In the genomic region with DNA sequence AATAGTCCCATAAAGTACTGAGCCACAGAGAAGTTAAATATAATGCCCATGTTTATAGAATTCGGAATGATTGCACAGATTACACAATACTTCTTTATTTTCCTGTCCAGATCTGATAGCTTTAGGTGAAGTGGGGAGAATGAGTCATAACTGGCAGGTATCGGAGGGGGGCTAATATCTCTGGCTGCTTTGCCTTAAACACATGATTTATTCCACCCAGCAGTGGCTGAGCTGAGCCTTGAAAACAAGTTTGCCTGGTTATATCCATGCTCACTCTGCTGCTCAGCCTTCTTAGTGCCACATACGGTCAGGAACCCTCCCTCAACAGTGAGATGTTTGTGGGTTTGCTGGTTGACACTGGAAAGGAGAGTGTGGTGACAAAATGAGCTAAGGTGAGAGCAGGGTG, we compare ENCODE assay signal across 17 cellular contexts.
DNase-seq lines count a peak whose midpoint lies in the region; ATAC-seq and TF ChIP-seq lines count a peak whose summit lies in the region.
"Had no signal": no experiment of that assay in that cellular context is flagged by ENCODE, and none has a peak within 500 bp of the region (broad histone marks: within the 10 kb centered on the region; RNA-seq: fewer than 3 reads in every experiment).

No MANE protein-coding gene starts in this region.

- TF ChIP-seq CTCF in Calu3 (IDR thresholded peaks at IDR 0.05; ENCODE audit: unreplicated experiment) = no peak
- TF ChIP-seq CTCF in colonic mucosa (IDR thresholded peaks at IDR 0.05) = no peak
- TF ChIP-seq CTCF in heart left ventricle (IDR thresholded peaks at IDR 0.05) = no peak
- TF ChIP-seq CTCF in GM13977 (IDR thresholded peaks at IDR 0.05; ENCODE audit: extremely low read depth, insufficient read depth, missing control alignments) = no peak

- H3K27ac Mint-ChIP-seq in Calu3 (ENCODE audit: unreplicated experiment) (peak overlapping the region; percentile 62), T-helper 17 cell (no peak overlapping the region)
- H3K27ac Mint-ChIP-seq: activated CD8-positive, alpha-beta memory T cell treated with anti-CD3 and anti-CD28 coated beads, Interleukin-2, amount 10 ng/mL, durations not matched to agents 7 days and 5 days; naive thymus-derived CD8-positive, alpha-beta T cell had no signal

- TF ChIP-seq POLR2A in heart left ventricle (IDR thresholded peaks at IDR 0.05) = no peak

- H3K36me3 ChIP-seq in colonic mucosa (no peaks in the 10 kb centered on the region), mucosa of rectum (ENCODE audit: control insufficient read depth in 2 of 2, insufficient read depth in 2 of 2, low read length in 2 of 2) (no peaks in the 10 kb centered on the region), heart left ventricle (no peaks in the 10 kb centered on the region)
- H3K36me3 ChIP-seq: ascending aorta had no signal

- H3K27ac ChIP-seq in colonic mucosa (peak overlapping the region; percentile 63), mucosa of rectum (ENCODE audit: low read depth in 2 of 2, low read length in 2 of 2) (peak overlapping the region; percentile 60 to 78), heart left ventricle (no peak overlapping the region)
- H3K27ac ChIP-seq: ascending aorta had no signal

- no TSS peak for BruUV-seq in Calu3 (replicated peaks; lab: Mats Ljungman, UMichigan)

- in situ Hi-C loops in GM13977 (cut with MboI; ENCODE audit: low pct_unique_long_range_greater_than_20kb, low sequenced_read_pairs, unreplicated experiment) = no loop called here

- ATAC-seq in heart left ventricle (no peak), T-helper 17 cell (no peak)
- ATAC-seq: activated CD8-positive, alpha-beta memory T cell treated with anti-CD3 and anti-CD28 coated beads, Interleukin-2, amount 10 ng/mL, durations not matched to agents 7 days and 5 days; left ventricle myocardium superior; naive thymus-derived CD8-positive, alpha-beta T cell had no signal

- DNase-seq in Calu3 = peak; percentile 81
- peak; percentile 11 for DNase-seq in Jurkat, Clone E6-1 (ENCODE audit: low read depth, low spot score)
- DNase-seq in colonic mucosa = peak; percentile 56
- DNase-seq in heart left ventricle = no peak
- no peak for DNase-seq in T-helper 17 cell
- DNase-seq in GM13977 (ENCODE audit: low spot score) = no peak
- DNase-seq in NCI-H82 treated with DMSO at 0.1 percent for 48 hours (lab: John Stamatoyannopoulos, UW; ENCODE audit: unreplicated experiment) = no peak
- DNase-seq: activated CD4-positive, CD25-positive, alpha-beta regulatory T cell; activated CD8-positive, alpha-beta memory T cell treated with anti-CD3 and anti-CD28 coated beads, Interleukin-2, amount 10 ng/mL, durations not matched to agents 7 days and 5 days; dermis blood vessel endothelial cell; left ventricle myocardium superior; naive thymus-derived CD8-positive, alpha-beta T cell; NCI-H1048; NCI-H446; OCI-M1 had no signal

- CTCF ChIA-PET in Calu3 (lab: Charles Lee) = interaction anchor here (0.5 to 1.9 kb wide), 10 partner anchors 8 to 210 kb away, joined by 3 to 18 read pairs (median 4); a partner anchor contains a TSS

- H3K36me3 Mint-ChIP-seq in Calu3 (ENCODE audit: insufficient read depth, unreplicated experiment) (peaks cover 7% of the 10 kb centered on the region), T-helper 17 cell (ENCODE audit: low read depth) (no peaks in the 10 kb centered on the region)
- H3K36me3 Mint-ChIP-seq: activated CD8-positive, alpha-beta memory T cell treated with anti-CD3 and anti-CD28 coated beads, Interleukin-2, amount 10 ng/mL, durations not matched to agents 7 days and 5 days had no signal

- no peak overlapping the region for H3K4me3 Mint-ChIP-seq in Calu3 (ENCODE audit: low read depth, unreplicated experiment)
- no peak overlapping the region for H3K4me3 Mint-ChIP-seq in T-helper 17 cell
- H3K4me3 Mint-ChIP-seq: activated CD8-positive, alpha-beta memory T cell treated with anti-CD3 and anti-CD28 coated beads, Interleukin-2, amount 10 ng/mL, durations not matched to agents 7 days and 5 days; naive thymus-derived CD8-positive, alpha-beta T cell had no signal

- H3K4me3 ChIP-seq in Jurkat, Clone E6-1 (ENCODE audit: low read length) = no peak overlapping the region
- no peak overlapping the region for H3K4me3 ChIP-seq in colonic mucosa
- no peak overlapping the region for H3K4me3 ChIP-seq in mucosa of rectum (ENCODE audit: low read length in 2 of 2)
- no peak overlapping the region for H3K4me3 ChIP-seq in heart left ventricle
- H3K4me3 ChIP-seq: ascending aorta had no signal

- H3K4me1 Mint-ChIP-seq in Calu3 (ENCODE audit: low read depth, unreplicated experiment) = peaks cover 46% of the 10 kb centered on the region
- no peaks in the 10 kb centered on the region for H3K4me1 Mint-ChIP-seq in T-helper 17 cell

- H3K27me3 ChIP-seq in colonic mucosa (no peaks in the 10 kb centered on the region), mucosa of rectum (ENCODE audit: control insufficient read depth in 2 of 2, insufficient read depth in 2 of 2, low read length in 2 of 2) (no peaks in the 10 kb centered on the region), heart left ventricle (no peaks in the 10 kb centered on the region)
- H3K27me3 ChIP-seq: ascending aorta had no signal

- H3K9me3 ChIP-seq in colonic mucosa = no peaks in the 10 kb centered on the region
- H3K9me3 ChIP-seq in mucosa of rectum (ENCODE audit: control insufficient read depth in 2 of 2, low read length in 2 of 2) = no peaks in the 10 kb centered on the region
- H3K9me3 ChIP-seq in heart left ventricle = no peaks in the 10 kb centered on the region
- H3K9me3 ChIP-seq in T-helper 17 cell (ENCODE audit: control insufficient read depth, low read length, poor library complexity, severe bottlenecking) = no peaks in the 10 kb centered on the region
- H3K9me3 ChIP-seq: ascending aorta had no signal

- H3K27me3 Mint-ChIP-seq in Calu3 (ENCODE audit: unreplicated experiment) = no peaks in the 10 kb centered on the region
- peaks cover 15% of the 10 kb centered on the region for H3K27me3 Mint-ChIP-seq in T-helper 17 cell

- peaks cover 4% of the 10 kb centered on the region for H3K9me3 Mint-ChIP-seq in Calu3 (ENCODE audit: low read depth, unreplicated experiment)

- H3K9ac ChIP-seq in colonic mucosa (ENCODE audit: low read depth in 2 of 2, low read length in 2 of 2) (peak overlapping the region in 1 of 2 donors; percentile 48), mucosa of rectum (ENCODE audit: low read depth in 1 of 2, low read length in 2 of 2) (peak overlapping the region in 1 of 2 donors; percentile 45)

- H3K4me1 ChIP-seq in colonic mucosa (no peaks in the 10 kb centered on the region), mucosa of rectum (ENCODE audit: control insufficient read depth in 2 of 2, insufficient read depth in 2 of 2, low read length in 2 of 2) (peaks cover 11 to 24% of the 10 kb centered on the region in 2 donors), heart left ventricle (peaks cover 0 to 23% (median 0%) of the 10 kb centered on the region in 12 donors)
- H3K4me1 ChIP-seq: ascending aorta had no signal

- intact Hi-C loops in Calu3 (cut with micrococcal nuclease; ENCODE audit: unreplicated experiment) = loop anchor here (5.0 kb wide), 1 partner anchor 79 kb away; no protein-coding TSS in a partner anchor
- intact Hi-C loops in colonic mucosa (cut with DNase I) = no loop called here
- intact Hi-C loops in heart left ventricle (cut with DNase I) = no loop called here

- WGBS in heart left ventricle, 4 donors = 78 to 88% (median 84%) methylated on average over 3 of the region's 3 CpGs

Comparison
In these comparisons a context has a peak if more than half of its experiments do, and no peak if none do; other contexts are left out.
1. DNase-seq: peak in Calu3 (single experiment), Jurkat, Clone E6-1 (single experiment) and colonic mucosa (single experiment); none in heart left ventricle (0 of 5), T-helper 17 cell (0 of 3), GM13977 (single experiment) and NCI-H82 treated with DMSO at 0.1 percent for 48 hours (single experiment).
2. H3K27ac ChIP-seq: peak in colonic mucosa (single experiment) and mucosa of rectum (2 of 2); none in heart left ventricle (0 of 12).